Comparison of ENCODE assay signal across 31 cellular contexts in the genomic region with DNA sequence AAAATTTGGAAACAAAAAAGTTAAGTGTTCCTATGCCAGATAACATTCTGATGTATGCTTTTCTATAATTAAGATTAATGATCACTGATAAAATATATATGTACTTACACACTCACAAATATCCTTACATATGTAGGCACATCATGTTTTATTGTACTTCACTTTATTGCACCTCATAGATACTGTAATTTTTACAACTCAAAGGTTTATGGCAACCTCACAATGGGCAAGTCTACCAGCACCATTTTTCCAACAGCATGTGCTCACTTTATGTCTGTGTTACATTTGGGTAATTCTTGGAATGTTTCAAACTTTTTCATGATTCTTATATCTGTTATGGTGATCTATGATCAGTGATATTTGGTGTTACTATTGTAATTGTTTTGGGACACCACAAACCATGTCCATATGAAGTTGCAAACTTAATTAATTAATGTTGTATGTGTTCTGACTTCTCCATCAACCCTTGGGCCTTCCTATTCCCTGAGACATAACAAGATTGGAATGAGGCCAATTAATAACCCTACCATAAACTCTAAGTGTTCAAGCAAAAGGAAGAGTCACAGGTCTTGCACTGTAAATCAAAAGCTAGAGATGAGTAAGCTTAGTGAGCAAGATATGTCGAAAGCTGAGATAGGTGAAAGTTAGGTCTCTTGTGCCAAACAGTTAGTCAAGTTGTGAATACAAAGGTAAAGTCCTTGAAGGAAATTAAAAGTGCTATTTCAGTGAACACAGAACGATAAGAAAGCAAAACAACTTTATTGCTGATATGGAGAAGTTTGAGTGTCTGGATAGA. TPM values are rescaled to one million over a fixed set of nuclear protein-coding genes. Genes with fewer than 3 reads are reported as not detected.
DNase-seq lines count a peak whose midpoint lies in the region; ATAC-seq and TF ChIP-seq lines count a peak whose summit lies in the region.
"Had no signal": no experiment of that assay in that cellular context is flagged by ENCODE, and none has a peak within 500 bp of the region (broad histone marks: within the 10 kb centered on the region; RNA-seq: fewer than 3 reads in every experiment).

No MANE protein-coding gene starts in this region.

- intact Hi-C loops in activated CD4-positive, alpha-beta T cell treated with anti-CD3 and anti-CD28 coated beads for 36 hours (cut with DNase I, micrococcal nuclease) = no loop called here
- intact Hi-C loops in activated T-helper 1 cell treated with anti-CD3 and anti-CD28 coated beads, Interleukin-12 subunit alpha, Interleukin-12 subunit beta, Interleukin-2, Interleukin-4 antibody, amounts not matched to agents 30 ng/mL and 10 ng/mL and 1 ng/mL, durations not matched to agents 14 hours and 24 hours and 36 hours (cut with micrococcal nuclease) = loop anchor here (2.0 to 5.0 kb wide), 2 partner anchors 67 kb away; no protein-coding TSS in a partner anchor

- H3K27me3 ChIP-seq in hepatocyte = no peaks in the 10 kb centered on the region
- H3K27me3 ChIP-seq: pancreas, stomach, thyroid gland, uterus had no signal

- WGBS in hepatocyte (ENCODE audit: low lambda C conversion rate, missing lambda C conversion rate) = 81% methylated on average over 2 of the region's 2 CpGs

- H4K20me1 ChIP-seq in hepatocyte (ENCODE audit: insufficient read depth, poor library complexity, severe bottlenecking) = no peaks in the 10 kb centered on the region

- peak; percentile 96 for ATAC-seq in activated CD4-positive, alpha-beta T cell treated with anti-CD3 and anti-CD28 coated beads for 36 hours
- ATAC-seq in GM21737 (IDR thresholded peaks at IDR 0.05; ENCODE audit: unreplicated experiment) (no peak), HG02885 (IDR thresholded peaks at IDR 0.05; ENCODE audit: poor library complexity, unreplicated experiment) (no peak)
- ATAC-seq: GM23338, left cardiac atrium, pancreas had no signal

- H3K9me3 ChIP-seq in hepatocyte (ENCODE audit: low read depth) = no peaks in the 10 kb centered on the region
- H3K9me3 ChIP-seq: pancreas, stomach, thyroid gland, uterus had no signal

- no peaks in the 10 kb centered on the region for H3K9me2 ChIP-seq in hepatocyte (replicated peaks; ENCODE audit: insufficient read depth)

- H3K4me3 ChIP-seq in hepatocyte = no peak overlapping the region
- H3K4me3 ChIP-seq: GM23338, pancreas, SK-N-MC, skin epidermis, stomach, thyroid gland, uterus had no signal

- CTCF ChIA-PET in activated CD4-positive, alpha-beta T cell treated with anti-CD3 and anti-CD28 coated beads for 36 hours (lab: Charles Lee) = interaction anchor here (0.6 to 1.6 kb wide), 4 partner anchors 12 to 386 kb away, joined by 3 read pairs; no protein-coding TSS in a partner anchor

- H2AFZ ChIP-seq in hepatocyte = no peak overlapping the region
- H2AFZ ChIP-seq: GM23338 had no signal

- in situ Hi-C loops in GM13976 (cut with MboI; ENCODE audit: low sequenced_read_pairs, unreplicated experiment) = no loop called here

- peaks cover 6% of the 10 kb centered on the region for H3K9me3 Mint-ChIP-seq in activated CD4-positive, alpha-beta T cell treated with anti-CD3 and anti-CD28 coated beads for 36 hours (ENCODE audit: low read depth)
- peaks cover 23% of the 10 kb centered on the region for H3K9me3 Mint-ChIP-seq in activated T-helper 1 cell treated with anti-CD3 and anti-CD28 coated beads, Interleukin-12 subunit alpha, Interleukin-12 subunit beta, Interleukin-2, Interleukin-4 antibody, amounts not matched to agents 30 ng/mL and 10 ng/mL and 1 ng/mL, durations not matched to agents 14 hours and 24 hours and 36 hours
- H3K9me3 Mint-ChIP-seq: activated B cell treated with CpG ODN at 0.5 μM for 24 hours, GM23338 had no signal

- no peaks in the 10 kb centered on the region for H3K27me3 Mint-ChIP-seq in activated CD4-positive, alpha-beta T cell treated with anti-CD3 and anti-CD28 coated beads for 36 hours
- peaks cover 5% of the 10 kb centered on the region for H3K27me3 Mint-ChIP-seq in activated T-helper 1 cell treated with anti-CD3 and anti-CD28 coated beads, Interleukin-12 subunit alpha, Interleukin-12 subunit beta, Interleukin-2, Interleukin-4 antibody, amounts not matched to agents 30 ng/mL and 10 ng/mL and 1 ng/mL, durations not matched to agents 14 hours and 24 hours and 36 hours (ENCODE audit: insufficient read depth)

- H3K4me3 Mint-ChIP-seq in activated CD4-positive, alpha-beta T cell treated with anti-CD3 and anti-CD28 coated beads for 36 hours = no peak overlapping the region
- no peak overlapping the region for H3K4me3 Mint-ChIP-seq in activated T-helper 1 cell treated with anti-CD3 and anti-CD28 coated beads, Interleukin-12 subunit alpha, Interleukin-12 subunit beta, Interleukin-2, Interleukin-4 antibody, amounts not matched to agents 30 ng/mL and 10 ng/mL and 1 ng/mL, durations not matched to agents 14 hours and 24 hours and 36 hours
- H3K4me3 Mint-ChIP-seq: activated B cell treated with CpG ODN at 0.5 μM for 24 hours, CD14-positive monocyte, GM23338 had no signal

- H3K4me1 Mint-ChIP-seq in activated CD4-positive, alpha-beta T cell treated with anti-CD3 and anti-CD28 coated beads for 36 hours = peaks cover 16% of the 10 kb centered on the region
- peaks cover 8% of the 10 kb centered on the region for H3K4me1 Mint-ChIP-seq in activated T-helper 1 cell treated with anti-CD3 and anti-CD28 coated beads, Interleukin-12 subunit alpha, Interleukin-12 subunit beta, Interleukin-2, Interleukin-4 antibody, amounts not matched to agents 30 ng/mL and 10 ng/mL and 1 ng/mL, durations not matched to agents 14 hours and 24 hours and 36 hours (ENCODE audit: low read depth)
- H3K4me1 Mint-ChIP-seq: GM23338 had no signal

- DNase-seq in activated CD4-positive, alpha-beta T cell treated with anti-CD3 and anti-CD28 coated beads for 36 hours = no peak
- DNase-seq in activated CD4-positive, alpha-beta T cell treated with anti-CD3 and anti-CD28 coated beads, Interleukin-2, amount 50 U/mL, for 1 hour = no peak
- DNase-seq in ELR (ENCODE audit: low read depth) (peak; percentile 3), hepatocyte (ENCODE audit: low spot score) (peak; percentile 23), GM13976 (ENCODE audit: low spot score) (no peak)
- no peak for DNase-seq in activated T-helper 1 cell treated with anti-CD3 and anti-CD28 coated beads, Interleukin-12 subunit alpha, Interleukin-12 subunit beta, Interleukin-2, Interleukin-4 antibody, amounts not matched to agents 30 ng/mL and 10 ng/mL and 1 ng/mL, durations not matched to agents 14 hours and 24 hours and 36 hours (ENCODE audit: low spot score)
- DNase-seq: 8988T; activated B cell treated with CpG ODN at 0.5 μM for 24 hours; activated CD4-positive, alpha-beta T cell treated with anti-CD3 and anti-CD28 coated beads, Interleukin-2, amount 50 U/mL, for 48 hours; activated T-cell treated with anti-CD3 and anti-CD28 coated beads for 4 hours; DMS79 treated with DMSO at 0.1 percent for 48 hours; GF-D8; hippocampal formation; KG1; left cardiac atrium; MM.1S; NCI-H1105 treated with DMSO at 0.1 percent for 48 hours; NCI-H187 treated with DMSO at 0.1 percent for 48 hours; NCI-H2171 treated with DMSO at 0.1 percent for 48 hours; NCI-H510A treated with DMSO at 0.1 percent for 48 hours; pancreas; retina; stomach; thyroid gland; uterus had no signal

- H3K36me3 ChIP-seq in hepatocyte (replicated peaks; ENCODE audit: insufficient read depth, low read depth) = no peaks in the 10 kb centered on the region
- H3K36me3 ChIP-seq: pancreas, stomach, thyroid gland, uterus had no signal

- H3K36me3 Mint-ChIP-seq in activated CD4-positive, alpha-beta T cell treated with anti-CD3 and anti-CD28 coated beads for 36 hours (ENCODE audit: low read depth) = no peaks in the 10 kb centered on the region
- H3K36me3 Mint-ChIP-seq in activated T-helper 1 cell treated with anti-CD3 and anti-CD28 coated beads, Interleukin-12 subunit alpha, Interleukin-12 subunit beta, Interleukin-2, Interleukin-4 antibody, amounts not matched to agents 30 ng/mL and 10 ng/mL and 1 ng/mL, durations not matched to agents 14 hours and 24 hours and 36 hours (ENCODE audit: low read depth) = peaks cover 3% of the 10 kb centered on the region
- H3K36me3 Mint-ChIP-seq: CD14-positive monocyte had no signal

- POLR2A ChIA-PET in activated CD4-positive, alpha-beta T cell treated with anti-CD3 and anti-CD28 coated beads for 36 hours (lab: Charles Lee) = no interaction called here

- no peaks in the 10 kb centered on the region for H3K4me1 ChIP-seq in hepatocyte (ENCODE audit: insufficient read depth)
- H3K4me1 ChIP-seq: pancreas, stomach, thyroid gland, uterus had no signal

- TF ChIP-seq CTCF in hepatocyte (IDR thresholded peaks at IDR 0.05; ENCODE audit: poor library complexity) (no peak), GM13976 (IDR thresholded peaks at IDR 0.05; ENCODE audit: borderline replicate concordance, control extremely low read depth, extremely low read depth, insufficient read depth, missing control alignments) (no peak)

- H3K27ac ChIP-seq in hepatocyte = no peak overlapping the region
- H3K27ac ChIP-seq: pancreas, SK-N-MC, skin epidermis, thyroid gland, uterus had no signal

- no peaks in the 10 kb centered on the region for H3K79me2 ChIP-seq in hepatocyte

- H3K4me2 ChIP-seq in hepatocyte = no peak overlapping the region
- H3K4me2 ChIP-seq: GM23338 had no signal

- H3K27ac Mint-ChIP-seq in activated CD4-positive, alpha-beta T cell treated with anti-CD3 and anti-CD28 coated beads for 36 hours = no peak overlapping the region
- peak overlapping the region; percentile 1 for H3K27ac Mint-ChIP-seq in activated T-helper 1 cell treated with anti-CD3 and anti-CD28 coated beads, Interleukin-12 subunit alpha, Interleukin-12 subunit beta, Interleukin-2, Interleukin-4 antibody, amounts not matched to agents 30 ng/mL and 10 ng/mL and 1 ng/mL, durations not matched to agents 14 hours and 24 hours and 36 hours
- H3K27ac Mint-ChIP-seq: activated B cell treated with CpG ODN at 0.5 μM for 24 hours, CD14-positive monocyte, GM23338 had no signal

RNA-seq across cellular contexts. Expression of gene GPRIN3, which starts 58.0 kb away (rescaled TPM):
- 10 to 100 TPM; 10.5 to 12.2 TPM for total RNA-seq in activated CD4-positive, alpha-beta T cell treated with anti-CD3 and anti-CD28 coated beads for 36 hours
- total RNA-seq in activated T-helper 1 cell treated with anti-CD3 and anti-CD28 coated beads, Interleukin-12 subunit alpha, Interleukin-12 subunit beta, Interleukin-2, Interleukin-4 antibody, amounts not matched to agents 30 ng/mL and 10 ng/mL and 1 ng/mL, durations not matched to agents 14 hours and 24 hours and 36 hours = 37.1 and 39.0 TPM in 2 replicates
- 2.6 and 3.0 TPM in 2 replicates for total RNA-seq in hepatocyte
- polyA plus RNA-seq in hepatocyte = 0.60 and 0.64 TPM in 2 replicates

Comparison
In these comparisons a context has a peak if more than half of its experiments do, and no peak if none do; other contexts are left out.
1. DNase-seq: peak in ELR (single experiment) and hepatocyte (single experiment); none in activated CD4-positive, alpha-beta T cell treated with anti-CD3 and anti-CD28 coated beads for 36 hours (single experiment), activated CD4-positive, alpha-beta T cell treated with anti-CD3 and anti-CD28 coated beads, Interleukin-2, amount 50 U/mL, for 1 hour (single experiment), activated T-helper 1 cell treated with anti-CD3 and anti-CD28 coated beads, Interleukin-12 subunit alpha, Interleukin-12 subunit beta, Interleukin-2, Interleukin-4 antibody, amounts not matched to agents 30 ng/mL and 10 ng/mL and 1 ng/mL, durations not matched to agents 14 hours and 24 hours and 36 hours (single experiment) and GM13976 (single experiment).